8 cellular contexts compared by ENCODE assay signal in the genomic region with DNA sequence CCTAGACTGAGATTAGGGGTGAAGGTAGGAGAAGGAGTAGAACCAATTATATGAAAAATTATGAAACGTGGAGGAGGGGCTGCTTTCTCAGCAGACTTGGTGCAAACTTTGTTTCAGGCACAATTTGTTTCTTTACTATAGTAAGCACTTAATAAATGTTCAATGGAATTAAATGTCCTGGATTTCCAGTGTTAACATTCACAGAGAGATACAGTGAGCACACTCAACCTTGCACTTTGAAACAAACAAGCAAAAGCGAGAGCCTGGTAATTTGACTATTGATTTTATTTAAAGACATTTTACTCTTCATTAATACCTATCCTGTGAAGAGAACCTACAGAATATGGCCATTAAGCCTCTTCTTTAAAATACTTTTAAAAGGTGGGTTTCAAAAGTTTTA. TPM values are rescaled to one million over a fixed set of nuclear protein-coding genes. Genes with fewer than 3 reads are reported as not detected.
"Had no signal": no experiment of that assay in that cellular context is flagged by ENCODE, and none has a peak within 500 bp of the region (broad histone marks: within the 10 kb centered on the region; RNA-seq: fewer than 3 reads in every experiment).

No MANE protein-coding gene starts in this region.

- DNase-seq: IMR-90, KBM-7 had no signal

- H3K36me3 Mint-ChIP-seq: IgD-negative memory B cell had no signal

- H3K4me3 Mint-ChIP-seq: IgD-negative memory B cell had no signal

- H3K27ac ChIP-seq: HL-60 had no signal

- ATAC-seq: K562 had no signal

- H3K4me3 ChIP-seq: K562 had no signal

- H3K27ac Mint-ChIP-seq: IgD-negative memory B cell had no signal

- FAIRE-seq: HTR-8/SVneo, K562 had no signal

RNA-seq across cellular contexts. Expression of a gene that starts 0.9 kb away (rescaled TPM):
- total RNA-seq: HT-29, HT1080, IMR-90, K562 had no signal
- polyA plus RNA-seq: IgD-negative memory B cell, IMR-90, K562 had no signal

RNA-seq across cellular contexts. Expression of a gene that starts 58.2 kb away (rescaled TPM):
- total RNA-seq: HT-29, HT1080, IMR-90, K562 had no signal
- polyA plus RNA-seq: IgD-negative memory B cell, IMR-90, K562 had no signal
